ENCODE assay signal across 1 cellular context in genomic region chr6:87772597-87773530, GRCh38.
A peak's percentile ranks its signal among the peaks of the same experiment; 100 is the strongest.
TF ChIP-seq lines count a peak whose summit lies in the region.

No MANE protein-coding gene starts in this region.

TF ChIP-seq in HepG2, 621 proteins besides CTCF, POLR2A, EP300 and RAD21 (continued from another document):
- TF ChIP-seq ZFP82 (CRISPR knock-in tag; IDR thresholded peaks at IDR 0.05; ENCODE audit: borderline replicate concordance) (no peak), ZNF224 (CRISPR knock-in tag; IDR thresholded peaks at IDR 0.05) (0 out of 2 replicates have a peak, but pooled peaks have one; percentile 68), HNF1B (CRISPR knock-in tag; IDR thresholded peaks at IDR 0.05) (peak; percentile 45; the same call in 1 of the 2 replicates), KIAA2018 (CRISPR knock-in tag; IDR thresholded peaks at IDR 0.05; ENCODE audit: borderline replicate concordance) (no peak), TARDBP (CRISPR knock-in tag; IDR thresholded peaks at IDR 0.05) (peak; percentile 74; the same call in 1 of the 2 replicates), GPBP1L1 (CRISPR knock-in tag; IDR thresholded peaks at IDR 0.05) (no peak), TFAP4 (IDR thresholded peaks at IDR 0.05; ENCODE audit: borderline replicate concordance, low read depth) (peak; percentile 74)
